8 cellular contexts compared by ENCODE assay signal in the genomic region with DNA sequence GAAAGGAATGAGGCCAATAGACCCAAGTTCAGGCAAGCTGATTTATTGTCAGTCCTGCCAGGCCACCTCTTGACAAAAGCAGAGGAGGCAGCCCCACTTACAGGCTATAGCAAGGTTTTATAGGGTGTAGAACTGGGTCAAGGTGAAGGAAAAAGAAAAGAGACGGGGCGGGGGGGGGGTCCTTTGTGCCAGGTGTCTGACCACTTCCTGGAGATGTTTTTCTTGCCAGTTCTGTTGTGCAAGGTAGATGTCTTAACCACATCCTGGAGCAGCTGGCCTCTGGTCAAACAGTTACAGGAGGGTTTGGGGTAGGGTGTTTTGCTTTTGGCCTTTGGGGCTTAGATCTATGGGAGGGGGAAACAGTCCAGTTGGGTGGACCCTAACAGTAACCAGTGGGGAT.
A peak's percentile ranks its signal among the peaks of the same experiment; 100 is the strongest.
DNase-seq lines count a peak whose midpoint lies in the region; ATAC-seq and TF ChIP-seq lines count a peak whose summit lies in the region.
"Not testable (repeated sequence)": the region's sequence is repeated elsewhere in the genome, so short reads cannot be mapped to it uniquely, and the experiment has no call there.

No MANE protein-coding gene starts in this region.

- H3K27ac ChIP-seq in effector memory CD4-positive, alpha-beta T cell (ENCODE audit: insufficient read depth, low read length, poor library complexity, severe bottlenecking), result peak overlapping the region; percentile 70
- peak overlapping the region; percentile 88 for H3K27ac ChIP-seq in thymus (ENCODE audit: low read depth)

- not testable (repeated sequence) for TF ChIP-seq POLR2A in GM18505 (IDR thresholded peaks at IDR 0.05; ENCODE audit: borderline replicate concordance, extremely low read depth, insufficient read depth, insufficient read length)

- peak; percentile 20 for DNase-seq in OCI-M1 (lab: John Stamatoyannopoulos, UW)
- peak; percentile 25 for DNase-seq in activated CD8-positive, alpha-beta memory T cell treated with anti-CD3 and anti-CD28 coated beads, Interleukin-2, amount 50 U/mL, for 4 hours
- peak in 2 of 3 donors; percentile 16 to 42 for DNase-seq in effector memory CD4-positive, alpha-beta T cell

- H3K27me3 ChIP-seq in effector memory CD4-positive, alpha-beta T cell (replicated peaks; ENCODE audit: control insufficient read depth, insufficient read depth, low read length, poor library complexity, severe bottlenecking); thymus (ENCODE audit: control insufficient read depth, insufficient read depth): not testable (repeated sequence)

- not testable (repeated sequence) for H3K36me3 ChIP-seq in effector memory CD4-positive, alpha-beta T cell (ENCODE audit: control insufficient read depth, insufficient read depth, low read length); thymus (ENCODE audit: control insufficient read depth, insufficient read depth)

- ATAC-seq in GM18505 (IDR thresholded peaks at IDR 0.05; ENCODE audit: unreplicated experiment) (peak; percentile 78), GM19468 (IDR thresholded peaks at IDR 0.05; ENCODE audit: extremely low read depth, unreplicated experiment) (peak; percentile 47), HG02885 (IDR thresholded peaks at IDR 0.05; ENCODE audit: poor library complexity, unreplicated experiment) (peak; percentile 68), HG03520 (IDR thresholded peaks at IDR 0.05; ENCODE audit: unreplicated experiment) (peak; percentile 71)

- H3K9me3 ChIP-seq in effector memory CD4-positive, alpha-beta T cell (ENCODE audit: control insufficient read depth, low read length); thymus (ENCODE audit: control insufficient read depth): not testable (repeated sequence)

- peak overlapping the region; percentile 32 for H3K4me3 ChIP-seq in effector memory CD4-positive, alpha-beta T cell (ENCODE audit: insufficient read depth, low read depth, low read length, poor library complexity, severe bottlenecking)
- H3K4me3 ChIP-seq in thymus (ENCODE audit: low read length), result not testable (repeated sequence)

- H3K4me1 ChIP-seq in effector memory CD4-positive, alpha-beta T cell (ENCODE audit: control insufficient read depth, insufficient read depth, low read length, poor library complexity, severe bottlenecking), result peaks cover 60% of the 10 kb centered on the region
- peaks cover 13% of the 10 kb centered on the region for H3K4me1 ChIP-seq in thymus (ENCODE audit: control insufficient read depth, insufficient read depth, low read length)

- 0% methylated on average over 2 of the region's 2 CpGs for WGBS in thymus
